ENCODE assay signal across 21 cellular contexts in genomic region chr15:43165801-43166325, GRCh38. TPM values are rescaled to one million over a fixed set of nuclear protein-coding genes. Genes with fewer than 3 reads are reported as not detected.
A peak's percentile ranks its signal among the peaks of the same experiment; 100 is the strongest.
DNase-seq lines count a peak whose midpoint lies in the region; ATAC-seq and TF ChIP-seq lines count a peak whose summit lies in the region.
"Had no signal": no experiment of that assay in that cellular context is flagged by ENCODE, and none has a peak within 500 bp of the region (broad histone marks: within the 10 kb centered on the region; RNA-seq: fewer than 3 reads in every experiment).

No MANE protein-coding gene starts in this region.

- no peak overlapping the region for H3K4me2 ChIP-seq in smooth muscle cell
- H3K4me2 ChIP-seq: BLaER1 had no signal

- H3K4me1 Mint-ChIP-seq in activated T-cell treated with anti-CD3 and anti-CD28 coated beads, Interleukin-2, amount 50 U/mL, for 24 hours (ENCODE audit: low read depth), result peaks cover 4% of the 10 kb centered on the region

- DNase-seq in activated T-cell treated with anti-CD3 and anti-CD28 coated beads, Interleukin-2, amount 50 U/mL, for 24 hours, result no peak
- no peak for DNase-seq in activated T-cell treated with anti-CD3 and anti-CD28 coated beads, Interleukin-2, amount 50 U/mL, for 48 hours
- DNase-seq in RWPE2 (ENCODE audit: low spot score), result no peak
- DNase-seq in fibroblast of villous mesenchyme (ENCODE audit: low read depth), result peak; percentile 31
- DNase-seq in smooth muscle cell (lab: John Stamatoyannopoulos, UW; ENCODE audit: unreplicated experiment), result no peak
- no peak for DNase-seq in DMS53 (lab: John Stamatoyannopoulos, UW)
- no peak for DNase-seq in hypothalamus (lab: John Stamatoyannopoulos, UW)
- DNase-seq: CD8-positive, alpha-beta T cell; DND-41; GDM1; MG63; NCI-H1092; NCI-H146; NCI-H2081; NCI-H510A treated with DMSO at 0.1 percent for 48 hours; NCI-H82; PC-3 had no signal

- H3K27me3 ChIP-seq in RWPE2 (ENCODE audit: insufficient read depth, poor library complexity, severe bottlenecking) (no peaks in the 10 kb centered on the region), smooth muscle cell (ENCODE audit: low read depth) (no peaks in the 10 kb centered on the region)
- H3K27me3 ChIP-seq: BLaER1, MG63 had no signal

- no peaks in the 10 kb centered on the region for H3K9me3 ChIP-seq in RWPE2 (ENCODE audit: severe bottlenecking)
- H3K9me3 ChIP-seq in smooth muscle cell (replicated peaks; ENCODE audit: low read depth), result no peaks in the 10 kb centered on the region
- H3K9me3 ChIP-seq: MG63 had no signal

- no peaks in the 10 kb centered on the region for H3K27me3 Mint-ChIP-seq in activated T-cell treated with anti-CD3 and anti-CD28 coated beads, Interleukin-2, amount 50 U/mL, for 24 hours

- no peaks in the 10 kb centered on the region for H3K79me2 ChIP-seq in smooth muscle cell (ENCODE audit: low read depth)

- H3K4me1 ChIP-seq in RWPE2 (ENCODE audit: insufficient read depth, poor library complexity, severe bottlenecking) (peaks cover 26% of the 10 kb centered on the region), smooth muscle cell (ENCODE audit: low read depth) (no peaks in the 10 kb centered on the region)
- H3K4me1 ChIP-seq: BLaER1 had no signal

- H2AFZ ChIP-seq in smooth muscle cell (ENCODE audit: low read depth), result no peak overlapping the region

- H3K36me3 Mint-ChIP-seq in activated T-cell treated with anti-CD3 and anti-CD28 coated beads, Interleukin-2, amount 50 U/mL, for 24 hours (ENCODE audit: low read depth), result peaks cover 59% of the 10 kb centered on the region

- H3K9me3 Mint-ChIP-seq in activated T-cell treated with anti-CD3 and anti-CD28 coated beads, Interleukin-2, amount 50 U/mL, for 24 hours, result peaks cover 4% of the 10 kb centered on the region

- peak overlapping the region; percentile 12 for H3K27ac Mint-ChIP-seq in activated T-cell treated with anti-CD3 and anti-CD28 coated beads, Interleukin-2, amount 50 U/mL, for 24 hours
- H3K27ac Mint-ChIP-seq: CD8-positive, alpha-beta T cell had no signal

- TF ChIP-seq CTCF in RWPE2 (IDR thresholded peaks at IDR 0.05; ENCODE audit: poor library complexity, severe bottlenecking) (no peak), fibroblast of villous mesenchyme (IDR thresholded peaks at IDR 0.05; ENCODE audit: insufficient read depth, low read depth, low read length) (no peak), smooth muscle cell (IDR thresholded peaks at IDR 0.05; ENCODE audit: borderline replicate concordance, insufficient read depth, poor library complexity, severe bottlenecking) (no peak)

- no peak overlapping the region for H3K9ac ChIP-seq in smooth muscle cell (ENCODE audit: low read depth)
- H3K9ac ChIP-seq: BLaER1 had no signal

- H3K36me3 ChIP-seq in RWPE2 (ENCODE audit: low read depth) (peaks cover 61% of the 10 kb centered on the region), smooth muscle cell (ENCODE audit: low read depth) (no peaks in the 10 kb centered on the region)

- H3K27ac ChIP-seq in RWPE2 (ENCODE audit: poor library complexity, severe bottlenecking) (no peak overlapping the region), smooth muscle cell (ENCODE audit: low read depth) (peak overlapping the region; percentile 35)
- H3K27ac ChIP-seq: BLaER1 had no signal

- no peaks in the 10 kb centered on the region for H3F3A ChIP-seq in smooth muscle cell (ENCODE audit: low read depth)

- H4K20me1 ChIP-seq in smooth muscle cell (ENCODE audit: low read depth), result no peaks in the 10 kb centered on the region
- H4K20me1 ChIP-seq: BLaER1 had no signal

- H3K4me3 Mint-ChIP-seq in activated T-cell treated with anti-CD3 and anti-CD28 coated beads, Interleukin-2, amount 50 U/mL, for 24 hours, result no peak overlapping the region
- H3K4me3 Mint-ChIP-seq: CD8-positive, alpha-beta T cell had no signal

- 85% methylated on average over 2 of the region's 2 CpGs for WGBS in smooth muscle cell (ENCODE audit: low lambda C conversion rate)

- ATAC-seq in RWPE2 (ENCODE audit: low read depth) (peak; percentile 42; the same call in 2 of the 3 replicates), GM19328 (IDR thresholded peaks at IDR 0.05; ENCODE audit: unreplicated experiment) (no peak)
- ATAC-seq: CD8-positive, alpha-beta T cell; PC-3 had no signal

- H3K4me3 ChIP-seq in RWPE2 (ENCODE audit: severe bottlenecking) (no peak overlapping the region), fibroblast of villous mesenchyme (ENCODE audit: low read depth, low read length) (no peak overlapping the region), smooth muscle cell (no peak overlapping the region)
- H3K4me3 ChIP-seq: BLaER1, MG63 had no signal

RNA-seq across cellular contexts. Expression of gene CCNDBP1, which starts 19.3 kb away (rescaled TPM):
- total RNA-seq in fibroblast of villous mesenchyme (57.7 and 67.8 TPM in 2 replicates), smooth muscle cell (29.6 and 30.5 TPM in 2 replicates)
- polyA plus RNA-seq in smooth muscle cell, result 22.1 and 33.4 TPM in 2 replicates

RNA-seq across cellular contexts. Expression of gene TMEM62, which starts 32.5 kb away (rescaled TPM):
- 16.8 and 18.4 TPM in 2 replicates for total RNA-seq in fibroblast of villous mesenchyme
- total RNA-seq in smooth muscle cell, result 9.0 and 12.0 TPM in 2 replicates
- polyA plus RNA-seq in smooth muscle cell, result 3.1 and 8.8 TPM in 2 replicates

RNA-seq across cellular contexts. Expression of gene EPB42, which starts 55.0 kb away (rescaled TPM):
- total RNA-seq in fibroblast of villous mesenchyme (not detected in 2 replicates), smooth muscle cell (not detected in 2 replicates)
- not detected in 2 replicates for polyA plus RNA-seq in smooth muscle cell
- total RNA-seq: A172; CD8-positive, alpha-beta T cell; H4; PC-3 had no signal
